1 cellular context compared by ENCODE assay signal in the genomic region with DNA sequence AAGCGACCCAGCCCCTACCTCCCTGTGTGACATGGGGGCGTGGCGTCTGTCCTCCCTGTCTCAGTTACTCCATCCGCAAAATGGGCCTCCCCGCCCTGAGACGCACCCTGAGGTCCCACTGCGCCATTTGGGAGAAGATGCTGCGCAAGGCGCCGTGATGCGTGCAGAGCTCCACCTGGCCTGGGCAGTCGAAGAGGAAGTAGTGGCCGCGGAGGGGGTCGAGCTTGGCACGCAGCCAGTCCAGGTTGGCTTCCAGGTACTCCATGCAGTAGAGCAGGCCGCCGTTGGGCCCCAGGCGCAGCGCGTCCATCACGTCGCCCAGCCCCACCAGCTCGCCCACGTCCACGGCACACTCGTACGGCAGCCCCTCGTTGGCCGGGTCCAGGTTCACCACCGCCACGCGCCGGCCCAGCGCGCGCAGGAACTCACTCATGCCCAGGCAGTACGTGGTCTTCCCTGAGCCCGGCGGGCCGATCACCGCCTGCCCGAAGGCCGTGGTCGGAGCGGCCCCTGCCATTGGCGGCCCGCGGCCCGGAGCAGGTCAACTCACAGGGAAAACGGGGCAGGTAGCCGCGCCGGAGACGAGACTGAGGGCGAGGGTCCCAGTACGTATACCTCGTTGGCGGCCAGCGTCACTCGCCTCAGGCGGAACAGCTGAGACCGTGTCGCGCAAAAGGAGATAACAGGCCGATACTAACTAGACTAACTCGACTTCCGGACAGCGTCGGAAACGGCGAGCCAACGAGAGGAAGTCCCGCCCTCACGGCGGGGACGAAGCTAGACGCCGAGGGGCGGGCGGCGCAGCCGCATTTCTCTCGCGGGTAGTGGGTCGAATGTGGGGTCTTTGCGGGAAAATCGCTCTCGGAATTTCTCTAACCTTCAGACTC.
TF ChIP-seq lines count a peak whose summit lies in the region.

GPN2 (minus strand) TSS at position 704 of the 887 bp plus-strand sequence; CDS start at position 517, 187 bp downstream.

TF ChIP-seq in HepG2, 621 proteins besides CTCF, POLR2A, EP300 and RAD21 (continued from another document and continues in another):
- TF ChIP-seq ZNF318 (CRISPR knock-in tag; IDR thresholded peaks at IDR 0.05) (peak; percentile 91), ZNF160 (CRISPR knock-in tag; IDR thresholded peaks at IDR 0.05) (no peak), ZHX1 (CRISPR knock-in tag; IDR thresholded peaks at IDR 0.05; ENCODE audit: low read depth) (peak; percentile 72), ZNF329 (CRISPR knock-in tag; IDR thresholded peaks at IDR 0.05; ENCODE audit: low read depth) (peak; percentile 87; the same call in 1 of the 2 replicates), ZGPAT (CRISPR knock-in tag; IDR thresholded peaks at IDR 0.05) (peak; percentile 92), EED (CRISPR knock-in tag; IDR thresholded peaks at IDR 0.05) (peak; percentile 71), ZNF274 (CRISPR knock-in tag; IDR thresholded peaks at IDR 0.05) (peak; percentile 63; the same call in 1 of the 2 replicates), FOXM1 (CRISPR knock-in tag; IDR thresholded peaks at IDR 0.05) (no peak), ZNF549 (CRISPR knock-in tag; IDR thresholded peaks at IDR 0.05) (no peak), ZNF616 (CRISPR knock-in tag; IDR thresholded peaks at IDR 0.05; ENCODE audit: low read depth) (peak; percentile 83), ZFYVE20 (CRISPR knock-in tag; IDR thresholded peaks at IDR 0.05; ENCODE audit: borderline replicate concordance, low read depth) (peak; percentile 85), NR3C1 (CRISPR knock-in tag; IDR thresholded peaks at IDR 0.05) (no peak), HBP1 (CRISPR knock-in tag; IDR thresholded peaks at IDR 0.05; ENCODE audit: low read depth) (peak; percentile 38; the same call in 1 of the 2 replicates), KLF16 (CRISPR knock-in tag; IDR thresholded peaks at IDR 0.05) (peak in 1 of 2 experiments; percentile 59; a peak in 2 of 4 replicates), RFXANK (CRISPR knock-in tag; IDR thresholded peaks at IDR 0.05) (no peak), RARG (CRISPR knock-in tag; IDR thresholded peaks at IDR 0.05; ENCODE audit: low read depth) (no peak), CC2D1A (CRISPR knock-in tag; IDR thresholded peaks at IDR 0.05) (0 out of 2 replicates have a peak, but pooled peaks have one; percentile 50), KDM4B (CRISPR knock-in tag; IDR thresholded peaks at IDR 0.05) (peak; percentile 87; the same call in 1 of the 2 replicates), CREB3 (CRISPR knock-in tag; IDR thresholded peaks at IDR 0.05) (0 out of 2 replicates have a peak, but pooled peaks have one; percentile 43), ATF7 (IDR thresholded peaks at IDR 0.05) (no peak), ATF7 (CRISPR knock-in tag; IDR thresholded peaks at IDR 0.05) (peak; percentile 54; the same call in 1 of the 2 replicates), ZNF432 (CRISPR knock-in tag; IDR thresholded peaks at IDR 0.05; ENCODE audit: borderline replicate concordance) (no peak), SP2 (CRISPR knock-in tag; IDR thresholded peaks at IDR 0.05) (peak; percentile 90)
- TF ChIP-seq, protein P1, sequence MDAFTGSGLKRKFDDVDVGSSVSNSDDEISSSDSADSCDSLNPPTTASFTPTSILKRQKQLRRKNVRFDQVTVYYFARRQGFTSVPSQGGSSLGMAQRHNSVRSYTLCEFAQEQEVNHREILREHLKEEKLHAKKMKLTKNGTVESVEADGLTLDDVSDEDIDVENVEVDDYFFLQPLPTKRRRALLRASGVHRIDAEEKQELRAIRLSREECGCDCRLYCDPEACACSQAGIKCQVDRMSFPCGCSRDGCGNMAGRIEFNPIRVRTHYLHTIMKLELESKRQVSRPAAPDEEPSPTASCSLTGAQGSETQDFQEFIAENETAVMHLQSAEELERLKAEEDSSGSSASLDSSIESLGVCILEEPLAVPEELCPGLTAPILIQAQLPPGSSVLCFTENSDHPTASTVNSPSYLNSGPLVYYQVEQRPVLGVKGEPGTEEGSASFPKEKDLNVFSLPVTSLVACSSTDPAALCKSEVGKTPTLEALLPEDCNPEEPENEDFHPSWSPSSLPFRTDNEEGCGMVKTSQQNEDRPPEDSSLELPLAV (CRISPR knock-in tag; conservative IDR thresholded peaks at IDR 0.05; ENCODE audit: low read depth): peak; percentile 88
- TF ChIP-seq, protein P2, sequence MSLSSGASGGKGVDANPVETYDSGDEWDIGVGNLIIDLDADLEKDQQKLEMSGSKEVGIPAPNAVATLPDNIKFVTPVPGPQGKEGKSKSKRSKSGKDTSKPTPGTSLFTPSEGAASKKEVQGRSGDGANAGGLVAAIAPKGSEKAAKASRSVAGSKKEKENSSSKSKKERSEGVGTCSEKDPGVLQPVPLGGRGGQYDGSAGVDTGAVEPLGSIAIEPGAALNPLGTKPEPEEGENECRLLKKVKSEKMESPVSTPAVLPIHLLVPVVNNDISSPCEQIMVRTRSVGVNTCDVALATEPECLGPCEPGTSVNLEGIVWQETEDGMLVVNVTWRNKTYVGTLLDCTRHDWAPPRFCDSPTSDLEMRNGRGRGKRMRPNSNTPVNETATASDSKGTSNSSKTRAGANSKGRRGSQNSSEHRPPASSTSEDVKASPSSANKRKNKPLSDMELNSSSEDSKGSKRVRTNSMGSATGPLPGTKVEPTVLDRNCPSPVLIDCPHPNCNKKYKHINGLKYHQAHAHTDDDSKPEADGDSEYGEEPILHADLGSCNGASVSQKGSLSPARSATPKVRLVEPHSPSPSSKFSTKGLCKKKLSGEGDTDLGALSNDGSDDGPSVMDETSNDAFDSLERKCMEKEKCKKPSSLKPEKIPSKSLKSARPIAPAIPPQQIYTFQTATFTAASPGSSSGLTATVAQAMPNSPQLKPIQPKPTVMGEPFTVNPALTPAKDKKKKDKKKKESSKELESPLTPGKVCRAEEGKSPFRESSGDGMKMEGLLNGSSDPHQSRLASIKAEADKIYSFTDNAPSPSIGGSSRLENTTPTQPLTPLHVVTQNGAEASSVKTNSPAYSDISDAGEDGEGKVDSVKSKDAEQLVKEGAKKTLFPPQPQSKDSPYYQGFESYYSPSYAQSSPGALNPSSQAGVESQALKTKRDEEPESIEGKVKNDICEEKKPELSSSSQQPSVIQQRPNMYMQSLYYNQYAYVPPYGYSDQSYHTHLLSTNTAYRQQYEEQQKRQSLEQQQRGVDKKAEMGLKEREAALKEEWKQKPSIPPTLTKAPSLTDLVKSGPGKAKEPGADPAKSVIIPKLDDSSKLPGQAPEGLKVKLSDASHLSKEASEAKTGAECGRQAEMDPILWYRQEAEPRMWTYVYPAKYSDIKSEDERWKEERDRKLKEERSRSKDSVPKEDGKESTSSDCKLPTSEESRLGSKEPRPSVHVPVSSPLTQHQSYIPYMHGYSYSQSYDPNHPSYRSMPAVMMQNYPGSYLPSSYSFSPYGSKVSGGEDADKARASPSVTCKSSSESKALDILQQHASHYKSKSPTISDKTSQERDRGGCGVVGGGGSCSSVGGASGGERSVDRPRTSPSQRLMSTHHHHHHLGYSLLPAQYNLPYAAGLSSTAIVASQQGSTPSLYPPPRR (CRISPR knock-in tag; IDR thresholded peaks at IDR 0.05; ENCODE audit: borderline replicate concordance): no peak; the same call in 1 of the 2 replicates
